Comparison of ENCODE assay signal across 8 cellular contexts in genomic region chr17:16991349-16992009, GRCh38. TPM values are rescaled to one million over a fixed set of nuclear protein-coding genes. Genes with fewer than 3 reads are reported as not detected.
DNase-seq lines count a peak whose midpoint lies in the region; ATAC-seq, FAIRE-seq and TF ChIP-seq lines count a peak whose summit lies in the region.

No MANE protein-coding gene starts in this region.

- DNase-seq in Ammon's horn (ENCODE audit: low spot score) (peak; percentile 80), H54 (ENCODE audit: insufficient read length, low spot score) (peak; percentile 88), OCI-M1 (lab: John Stamatoyannopoulos, UW) (peak; percentile 52), activated T-cell treated with anti-CD3 and anti-CD28 coated beads for 4 hours (peak; percentile 78)
- DNase-seq in naive thymus-derived CD4-positive, alpha-beta T cell = peak; percentile 53 to 80 (median 72)
- peak; percentile 79 to 91 for DNase-seq in stimulated activated effector memory CD8-positive, alpha-beta T cell treated with anti-CD3 and anti-CD28 coated beads, Interleukin-12 subunit alpha, Interleukin-12 subunit beta, amount 100 ng/mL, for 72 hours (ENCODE audit: low spot score in 2 of 2)

- H3K4me1 Mint-ChIP-seq in naive thymus-derived CD4-positive, alpha-beta T cell = peaks cover 24 to 41% (median 31%) of the 10 kb centered on the region in 7 donors
- peaks cover 53% of the 10 kb centered on the region for H3K4me1 Mint-ChIP-seq in stimulated activated effector memory CD8-positive, alpha-beta T cell treated with anti-CD3 and anti-CD28 coated beads, Interleukin-12 subunit alpha, Interleukin-12 subunit beta, amount 100 ng/mL, for 72 hours

- H3K4me3 Mint-ChIP-seq in naive thymus-derived CD4-positive, alpha-beta T cell = peak overlapping the region in 4 of 10 donors; percentile 25 to 69 (median 33)
- H3K4me3 Mint-ChIP-seq in stimulated activated effector memory CD8-positive, alpha-beta T cell treated with anti-CD3 and anti-CD28 coated beads, Interleukin-12 subunit alpha, Interleukin-12 subunit beta, amount 100 ng/mL, for 72 hours = peak overlapping the region; percentile 25

- POLR2A ChIA-PET in naive thymus-derived CD4-positive, alpha-beta T cell (lab: Charles Lee) = no interaction called here

- H3K36me3 ChIP-seq in naive thymus-derived CD4-positive, alpha-beta T cell (ENCODE audit: control insufficient read depth in 2 of 3, insufficient read depth in 3 of 3, low read length in 3 of 3) = no peaks in the 10 kb centered on the region

- H3K27ac Mint-ChIP-seq in naive thymus-derived CD4-positive, alpha-beta T cell = peak overlapping the region in 4 of 9 donors; percentile 17 to 69 (median 46)
- H3K27ac Mint-ChIP-seq in stimulated activated effector memory CD8-positive, alpha-beta T cell treated with anti-CD3 and anti-CD28 coated beads, Interleukin-12 subunit alpha, Interleukin-12 subunit beta, amount 100 ng/mL, for 72 hours = peak overlapping the region; percentile 73

- intact Hi-C loops in naive thymus-derived CD4-positive, alpha-beta T cell (cut with micrococcal nuclease) = loop anchor here (1.0 to 5.0 kb wide), 5 partner anchors 69 to 455 kb away; no protein-coding TSS in a partner anchor

- H3K27me3 Mint-ChIP-seq in naive thymus-derived CD4-positive, alpha-beta T cell = peaks cover 0 to 10% (median 0%) of the 10 kb centered on the region in 5 donors

- no peaks in the 10 kb centered on the region for H3K36me3 Mint-ChIP-seq in naive thymus-derived CD4-positive, alpha-beta T cell
- peaks cover 5% of the 10 kb centered on the region for H3K36me3 Mint-ChIP-seq in stimulated activated effector memory CD8-positive, alpha-beta T cell treated with anti-CD3 and anti-CD28 coated beads, Interleukin-12 subunit alpha, Interleukin-12 subunit beta, amount 100 ng/mL, for 72 hours

- H3K4me3 ChIP-seq in naive thymus-derived CD4-positive, alpha-beta T cell (ENCODE audit: low read length) = no peak overlapping the region

- TF ChIP-seq POLR2A in H54 (IDR thresholded peaks at IDR 0.05; ENCODE audit: low read depth, low read length) = no peak

- CTCF ChIA-PET in naive thymus-derived CD4-positive, alpha-beta T cell (lab: Charles Lee) = interaction anchor here (0.5 to 1.4 kb wide), 7 partner anchors 25 to 619 kb away, joined by 3 to 4 read pairs (median 3); no protein-coding TSS in a partner anchor

- FAIRE-seq in H54 (lab: Jason Lieb, UNC) = no peak

- H3K27ac ChIP-seq in naive thymus-derived CD4-positive, alpha-beta T cell (ENCODE audit: low read depth, low read length) = no peak overlapping the region

- no peaks in the 10 kb centered on the region for H3K9me3 ChIP-seq in naive thymus-derived CD4-positive, alpha-beta T cell (ENCODE audit: control insufficient read depth in 2 of 3, low read length in 3 of 3)

- peaks cover 34 to 36% of the 10 kb centered on the region in 2 donors for H3K4me1 ChIP-seq in naive thymus-derived CD4-positive, alpha-beta T cell (ENCODE audit: control insufficient read depth in 2 of 2, insufficient read depth in 2 of 2, low read length in 2 of 2)

- no peaks in the 10 kb centered on the region for H3K27me3 ChIP-seq in naive thymus-derived CD4-positive, alpha-beta T cell (ENCODE audit: control insufficient read depth in 2 of 2, insufficient read depth in 2 of 2, low read length in 2 of 2)

- H3K9me3 Mint-ChIP-seq in naive thymus-derived CD4-positive, alpha-beta T cell = peaks cover 0 to 1% (median 0%) of the 10 kb centered on the region in 11 donors
- H3K9me3 Mint-ChIP-seq in stimulated activated effector memory CD8-positive, alpha-beta T cell treated with anti-CD3 and anti-CD28 coated beads, Interleukin-12 subunit alpha, Interleukin-12 subunit beta, amount 100 ng/mL, for 72 hours = no peaks in the 10 kb centered on the region

- ATAC-seq in esophagus mucosa (peak; percentile 63), HG03108 (IDR thresholded peaks at IDR 0.05; ENCODE audit: unreplicated experiment) (no peak)
- ATAC-seq in naive thymus-derived CD4-positive, alpha-beta T cell = peak; percentile 67
- ATAC-seq in stimulated activated effector memory CD8-positive, alpha-beta T cell treated with anti-CD3 and anti-CD28 coated beads, Interleukin-12 subunit alpha, Interleukin-12 subunit beta, amount 100 ng/mL, for 72 hours = peak; percentile 58

RNA-seq across cellular contexts. Expression of gene TNFRSF13B, which starts 19.6 kb away (rescaled TPM):
- 0.28 TPM for total RNA-seq in esophagus mucosa
- total RNA-seq in naive thymus-derived CD4-positive, alpha-beta T cell = 1 to 10 TPM in 2 of 5 experiments, under 1 TPM in 1, not detected in 2; 0.79 to 2.4 (median 1.9) TPM
- under 1 TPM in 1 of 2 donors, not detected in 1; 0.21 TPM for polyA plus RNA-seq in naive thymus-derived CD4-positive, alpha-beta T cell

RNA-seq across cellular contexts. Expression of gene MPRIP, which starts 50.8 kb away (rescaled TPM):
- total RNA-seq in esophagus mucosa = 132 TPM
- 100 to 1,000 TPM; 191 to 259 (median 199) TPM for total RNA-seq in naive thymus-derived CD4-positive, alpha-beta T cell
- 10 to 100 TPM; 18.6 to 30.0 TPM for polyA plus RNA-seq in naive thymus-derived CD4-positive, alpha-beta T cell
